ENCODE assay signal across 1 cellular context in the genomic region with DNA sequence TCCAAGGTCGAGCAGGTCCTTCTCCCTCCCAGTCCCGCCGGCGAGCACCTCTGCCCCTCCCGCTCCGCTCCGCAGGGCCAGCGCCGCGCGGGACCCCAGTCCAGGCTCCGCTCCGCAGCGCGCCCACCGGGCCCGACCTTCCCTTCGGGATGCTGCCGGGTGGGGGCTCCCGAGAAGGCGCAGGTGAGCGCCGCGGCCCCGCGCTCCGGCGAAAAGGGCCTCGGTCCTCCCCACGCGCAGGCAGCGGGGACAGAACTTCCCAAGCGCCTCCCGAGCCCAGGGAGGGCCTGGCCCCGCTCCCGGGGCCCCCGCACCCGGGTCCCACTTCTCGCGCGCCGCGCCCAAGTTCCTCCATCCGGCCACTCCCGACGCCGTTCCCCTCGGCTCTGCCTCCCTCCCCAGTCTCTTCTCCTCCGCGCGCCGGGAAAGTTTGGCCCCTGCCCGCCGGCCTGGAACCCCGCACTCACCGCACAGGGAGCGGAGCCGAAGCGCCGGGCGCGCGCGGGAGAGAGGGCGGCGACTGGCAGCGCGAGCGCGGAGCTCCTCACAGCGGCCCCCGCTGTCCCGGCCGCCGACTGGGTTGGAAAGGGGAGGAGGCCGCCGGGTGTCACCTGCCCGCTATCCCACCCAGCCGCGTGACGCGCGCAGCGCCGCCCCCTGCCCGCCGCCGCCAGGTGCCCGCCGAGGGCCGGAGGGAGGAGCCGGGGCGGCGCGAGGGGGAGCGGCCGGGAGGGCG.
TF ChIP-seq lines count a peak whose summit lies in the region.

A gene (minus strand): TSS at position 577 of the 736 bp plus-strand sequence. CDS start 56,872 bp downstream, outside the sequence.

TF ChIP-seq in HCT116, 20 proteins besides CTCF, POLR2A, EP300 and RAD21 (continued from another document):
- TF ChIP-seq, protein P1, sequence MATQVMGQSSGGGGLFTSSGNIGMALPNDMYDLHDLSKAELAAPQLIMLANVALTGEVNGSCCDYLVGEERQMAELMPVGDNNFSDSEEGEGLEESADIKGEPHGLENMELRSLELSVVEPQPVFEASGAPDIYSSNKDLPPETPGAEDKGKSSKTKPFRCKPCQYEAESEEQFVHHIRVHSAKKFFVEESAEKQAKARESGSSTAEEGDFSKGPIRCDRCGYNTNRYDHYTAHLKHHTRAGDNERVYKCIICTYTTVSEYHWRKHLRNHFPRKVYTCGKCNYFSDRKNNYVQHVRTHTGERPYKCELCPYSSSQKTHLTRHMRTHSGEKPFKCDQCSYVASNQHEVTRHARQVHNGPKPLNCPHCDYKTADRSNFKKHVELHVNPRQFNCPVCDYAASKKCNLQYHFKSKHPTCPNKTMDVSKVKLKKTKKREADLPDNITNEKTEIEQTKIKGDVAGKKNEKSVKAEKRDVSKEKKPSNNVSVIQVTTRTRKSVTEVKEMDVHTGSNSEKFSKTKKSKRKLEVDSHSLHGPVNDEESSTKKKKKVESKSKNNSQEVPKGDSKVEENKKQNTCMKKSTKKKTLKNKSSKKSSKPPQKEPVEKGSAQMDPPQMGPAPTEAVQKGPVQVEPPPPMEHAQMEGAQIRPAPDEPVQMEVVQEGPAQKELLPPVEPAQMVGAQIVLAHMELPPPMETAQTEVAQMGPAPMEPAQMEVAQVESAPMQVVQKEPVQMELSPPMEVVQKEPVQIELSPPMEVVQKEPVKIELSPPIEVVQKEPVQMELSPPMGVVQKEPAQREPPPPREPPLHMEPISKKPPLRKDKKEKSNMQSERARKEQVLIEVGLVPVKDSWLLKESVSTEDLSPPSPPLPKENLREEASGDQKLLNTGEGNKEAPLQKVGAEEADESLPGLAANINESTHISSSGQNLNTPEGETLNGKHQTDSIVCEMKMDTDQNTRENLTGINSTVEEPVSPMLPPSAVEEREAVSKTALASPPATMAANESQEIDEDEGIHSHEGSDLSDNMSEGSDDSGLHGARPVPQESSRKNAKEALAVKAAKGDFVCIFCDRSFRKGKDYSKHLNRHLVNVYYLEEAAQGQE (IDR thresholded peaks at IDR 0.05; ENCODE audit: low read depth): no peak
- TF ChIP-seq CEBPB (IDR thresholded peaks at IDR 0.05; ENCODE audit: low read depth): no peak
- peak; percentile 38 for TF ChIP-seq YY1 (IDR thresholded peaks at IDR 0.05; ENCODE audit: extremely low read depth, insufficient replicate concordance, low read depth, low read length)
- TF ChIP-seq ELF1 (IDR thresholded peaks at IDR 0.05; ENCODE audit: borderline replicate concordance, low read depth): no peak
- TF ChIP-seq POLR2AphosphoS5 (IDR thresholded peaks at IDR 0.05; ENCODE audit: low read depth, low read length): peak; percentile 88
- TF ChIP-seq EZH2 (IDR thresholded peaks at IDR 0.05): no peak
- no peak for TF ChIP-seq FOSL1 (IDR thresholded peaks at IDR 0.05; ENCODE audit: low read depth)
